In the genomic region with DNA sequence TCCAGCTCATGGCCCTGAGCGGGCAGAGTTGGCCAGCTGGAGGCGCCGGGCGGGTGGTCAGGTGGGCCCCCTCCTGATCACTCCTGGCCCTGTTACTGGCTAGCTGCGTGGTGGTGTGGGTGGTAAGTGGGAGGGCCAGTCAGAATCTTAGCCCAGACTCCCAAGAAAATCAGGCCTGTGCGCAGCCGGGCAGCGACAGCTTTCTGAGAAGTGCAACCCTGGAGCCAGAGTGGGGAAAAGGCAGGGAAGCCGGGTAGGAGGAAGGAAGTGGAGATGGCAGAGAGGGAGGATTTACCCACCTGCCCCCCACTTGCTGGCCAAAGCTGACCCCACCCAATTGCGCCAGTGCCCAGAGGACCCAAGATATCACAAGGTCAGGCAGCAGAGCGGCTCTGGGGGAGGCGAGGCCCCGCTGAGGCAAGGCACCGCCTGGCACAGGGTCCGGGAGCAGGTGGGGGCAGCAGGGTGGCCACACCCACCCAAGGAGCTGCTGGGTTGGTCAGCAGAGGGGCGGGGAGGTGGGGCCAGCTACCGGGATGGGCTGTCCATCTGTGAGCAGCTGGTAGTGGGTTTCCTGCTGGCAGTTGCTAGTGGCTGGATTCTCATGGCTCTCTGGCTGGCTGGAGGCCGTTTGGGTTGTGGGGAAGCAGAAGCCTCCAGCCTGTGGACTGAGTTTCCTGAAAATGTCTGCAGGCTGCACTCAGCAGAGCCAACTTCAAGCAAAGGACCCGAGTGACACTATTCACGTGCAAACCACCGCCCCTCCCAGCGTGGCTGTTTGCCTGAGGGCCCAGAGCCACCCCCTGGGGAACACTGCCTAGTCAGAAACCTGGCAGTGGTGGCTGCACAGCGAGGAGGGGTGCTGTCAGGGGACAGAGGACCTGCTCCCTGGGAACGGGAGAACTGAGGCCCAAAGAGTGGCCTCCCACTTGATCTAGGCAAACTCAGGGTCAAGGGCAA, we compare ENCODE assay signal across 1 cellular context.
TF ChIP-seq lines count a peak whose summit lies in the region.

No MANE protein-coding gene starts in this region.

TF ChIP-seq in SK-N-SH, 30 proteins besides CTCF, POLR2A, EP300 and RAD21 (continued from another document):
- TF ChIP-seq FOSL2 (IDR thresholded peaks at IDR 0.05; ENCODE audit: borderline replicate concordance, low read depth), result no peak
- no peak for TF ChIP-seq FOXM1 (IDR thresholded peaks at IDR 0.05; ENCODE audit: low read depth)
- TF ChIP-seq, protein P1, sequence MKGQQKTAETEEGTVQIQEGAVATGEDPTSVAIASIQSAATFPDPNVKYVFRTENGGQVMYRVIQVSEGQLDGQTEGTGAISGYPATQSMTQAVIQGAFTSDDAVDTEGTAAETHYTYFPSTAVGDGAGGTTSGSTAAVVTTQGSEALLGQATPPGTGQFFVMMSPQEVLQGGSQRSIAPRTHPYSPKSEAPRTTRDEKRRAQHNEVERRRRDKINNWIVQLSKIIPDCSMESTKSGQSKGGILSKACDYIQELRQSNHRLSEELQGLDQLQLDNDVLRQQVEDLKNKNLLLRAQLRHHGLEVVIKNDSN (IDR thresholded peaks at IDR 0.05; ENCODE audit: borderline replicate concordance, low read depth), result no peak
- TF ChIP-seq, protein P2, sequence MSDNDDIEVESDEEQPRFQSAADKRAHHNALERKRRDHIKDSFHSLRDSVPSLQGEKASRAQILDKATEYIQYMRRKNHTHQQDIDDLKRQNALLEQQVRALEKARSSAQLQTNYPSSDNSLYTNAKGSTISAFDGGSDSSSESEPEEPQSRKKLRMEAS (IDR thresholded peaks at IDR 0.05; ENCODE audit: low read depth), result no peak
